ENCODE assay signal across 1 cellular context in genomic region chr20:50629675-50630055, GRCh38.
TF ChIP-seq lines count a peak whose summit lies in the region.

No MANE protein-coding gene starts in this region.

TF ChIP-seq in H1, 55 proteins besides CTCF, POLR2A, EP300 and RAD21:
- TF ChIP-seq CHD7 (IDR thresholded peaks at IDR 0.05; ENCODE audit: insufficient replicate concordance, low read length) (no peak), YY1 (IDR thresholded peaks at IDR 0.05; ENCODE audit: low read depth, low read length) (no peak), POU5F1 (IDR thresholded peaks at IDR 0.05; ENCODE audit: low read depth, low read length) (no peak), SIX5 (IDR thresholded peaks at IDR 0.05; ENCODE audit: low read depth, low read length) (no peak), CTBP2 (IDR thresholded peaks at IDR 0.05; ENCODE audit: borderline replicate concordance, insufficient read depth, insufficient read length, low read length) (no peak), BRCA1 (IDR thresholded peaks at IDR 0.05; ENCODE audit: low read depth, low read length) (no peak), CBX8 (IDR thresholded peaks at IDR 0.05; ENCODE audit: borderline replicate concordance, low read depth, low read length) (no peak), RBBP5 (IDR thresholded peaks at IDR 0.05; ENCODE audit: borderline replicate concordance, low read depth, low read length) (no peak)
TF ChIP-seq in H1: peak in this region for 0.
